Comparison of ENCODE assay signal across 26 cellular contexts in the genomic region with DNA sequence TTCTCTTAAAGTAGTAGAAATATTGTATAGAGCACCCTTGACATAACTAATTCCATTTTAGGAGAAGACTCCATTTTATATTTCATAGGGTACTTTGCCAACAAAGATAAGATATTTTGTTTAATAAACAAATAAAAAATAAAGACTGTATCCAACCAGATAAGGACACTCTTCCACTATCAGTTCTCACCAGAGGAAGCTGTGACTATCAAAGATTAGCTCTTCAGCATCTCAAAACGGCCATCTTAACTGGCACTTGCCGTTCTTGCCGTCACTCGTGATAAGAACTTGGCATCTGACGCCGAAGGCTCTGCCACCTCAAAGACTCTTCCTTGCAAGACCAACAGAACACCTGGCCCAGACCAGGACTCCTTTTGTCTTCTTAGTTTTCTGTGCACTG. TPM values are rescaled to one million over a fixed set of nuclear protein-coding genes. Genes with fewer than 3 reads are reported as not detected.
"Had no signal": no experiment of that assay in that cellular context is flagged by ENCODE, and none has a peak within 500 bp of the region (broad histone marks: within the 10 kb centered on the region; RNA-seq: fewer than 3 reads in every experiment).

No MANE protein-coding gene starts in this region.

- ATAC-seq: psoas muscle; right cardiac atrium; right lobe of liver; stimulated activated effector memory CD8-positive, alpha-beta T cell treated with anti-CD3 and anti-CD28 coated beads, Interleukin-12 subunit alpha, Interleukin-12 subunit beta, amount 100 ng/mL, for 72 hours; stimulated activated naive B cell treated with anti-CD40 and anti-IgM and Interleukin-4, amounts not matched to agents 10 μg/mL and 1 μg/mL and 100 μg/mL, for 72 hours had no signal

- H3K27ac ChIP-seq: neural progenitor cell, ovary, parathyroid adenoma, psoas muscle, right lobe of liver, sigmoid colon, stomach, thoracic aorta, thyroid gland, tibial nerve, upper lobe of left lung, vagina had no signal

- DNase-seq: occipital lobe; ovary; posterior cingulate gyrus; psoas muscle; right cardiac atrium; right lobe of liver; sigmoid colon; small intestine; stimulated activated CD4-positive, alpha-beta T cell treated with anti-CD3 and anti-CD28 coated beads, Interleukin-15, amount 100 ng/mL, for 24 hours; stimulated activated CD4-positive, alpha-beta T cell treated with anti-CD3 and anti-CD28 coated beads, Interleukin-2, amount 100 ng/mL, for 24 hours; stimulated activated CD4-positive, alpha-beta T cell treated with anti-CD3 and anti-CD28 coated beads, Interleukin-2, amount 100 ng/mL, for 48 hours; stimulated activated CD4-positive, alpha-beta T cell treated with anti-CD3 and anti-CD28 coated beads, Interleukin-4, amount 100 ng/mL, for 24 hours; stimulated activated naive B cell treated with anti-CD40 and anti-IgM and Interleukin-4, amounts not matched to agents 10 μg/mL and 1 μg/mL and 100 μg/mL, for 72 hours; stimulated activated naive CD4-positive, alpha-beta T cell treated with Interleukin-2 at 50 U/mL for 16 hours; stomach; thyroid gland; trophoblast cell; upper lobe of left lung had no signal

- H3K9me3 ChIP-seq: psoas muscle, right lobe of liver, stomach, thoracic aorta, thyroid gland, vagina had no signal

- H3K27me3 ChIP-seq: neural progenitor cell, ovary, right lobe of liver, sigmoid colon, stomach, thyroid gland, tibial nerve, upper lobe of left lung, vagina had no signal

- H3K4me1 ChIP-seq: neural progenitor cell, parathyroid adenoma, right lobe of liver, sigmoid colon, stomach, thyroid gland, vagina had no signal

- H3K36me3 ChIP-seq: neural progenitor cell, ovary, right lobe of liver, sigmoid colon, stomach, thoracic aorta, thyroid gland, tibial nerve, upper lobe of left lung, vagina had no signal

- H3K4me3 ChIP-seq: neural progenitor cell, ovary, psoas muscle, right lobe of liver, sigmoid colon, stomach, thoracic aorta, thyroid gland, tibial nerve, upper lobe of left lung, vagina had no signal

RNA-seq across cellular contexts. Expression of a gene that starts 42.2 kb away (rescaled TPM):
- total RNA-seq: occipital lobe, progenitor cell of endocrine pancreas, skeletal muscle tissue had no signal
